In the genomic region with DNA sequence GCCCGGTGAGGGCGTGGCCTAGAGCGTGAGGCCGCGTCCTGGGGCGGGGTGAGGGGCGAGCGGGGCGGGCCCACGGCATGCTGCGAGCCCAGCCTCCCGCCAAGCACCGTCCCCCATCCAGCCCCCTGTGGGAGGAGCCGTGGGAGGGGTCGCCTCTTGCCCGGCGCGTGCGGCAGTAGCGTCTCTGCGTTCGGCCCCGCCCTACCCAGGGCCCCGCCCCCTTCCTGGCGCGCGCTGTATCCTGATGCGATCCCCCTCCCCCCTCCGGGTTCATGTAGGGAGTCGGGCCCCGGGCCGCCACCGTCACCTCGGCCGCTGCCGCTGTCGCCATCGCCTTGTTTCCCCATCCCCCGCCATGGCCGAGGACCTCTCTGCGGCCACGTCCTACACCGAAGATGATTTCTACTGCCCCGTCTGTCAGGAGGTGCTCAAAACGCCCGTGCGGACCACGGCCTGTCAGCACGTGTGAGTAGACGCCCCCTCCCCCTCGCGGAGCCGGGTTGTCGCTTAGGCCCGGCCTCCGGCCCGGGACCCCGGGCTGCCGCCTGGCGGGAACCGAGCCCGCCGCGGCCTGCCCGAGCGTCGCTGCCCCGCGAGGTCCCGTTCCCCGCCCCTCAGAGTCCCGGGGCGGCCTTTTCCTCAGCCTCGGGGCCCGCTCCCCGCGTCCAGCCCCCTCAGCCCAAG, we compare ENCODE assay signal across 8 cellular contexts. TPM values are rescaled to one million over a fixed set of nuclear protein-coding genes. Genes with fewer than 3 reads are reported as not detected.
DNase-seq lines count a peak whose midpoint lies in the region; ATAC-seq, FAIRE-seq and TF ChIP-seq lines count a peak whose summit lies in the region.

No MANE protein-coding gene starts in this region.

- no peaks in the 10 kb centered on the region for H3K27me3 Mint-ChIP-seq in Caco-2 (ENCODE audit: insufficient read depth, unreplicated experiment)

- no peak for FAIRE-seq in HTR-8/SVneo (lab: Jason Lieb, UNC)

- no peaks in the 10 kb centered on the region for H3K9me3 ChIP-seq in Caco-2
- no peaks in the 10 kb centered on the region for H3K9me3 ChIP-seq in endocrine pancreas (ENCODE audit: control insufficient read depth, low read length)
- no peaks in the 10 kb centered on the region for H3K9me3 ChIP-seq in mesodermal cell (ENCODE audit: control insufficient read depth, low read length)

- H3K4me3 ChIP-seq in Caco-2 (ENCODE audit: low read depth, low read length) = peak overlapping the region; percentile 76
- no peak overlapping the region for H3K4me3 ChIP-seq in endocrine pancreas (ENCODE audit: control insufficient read depth, insufficient read depth, low read length)
- H3K4me3 ChIP-seq in mesodermal cell (ENCODE audit: extremely low read depth, insufficient read depth, low read length, poor library complexity, severe bottlenecking) = peak overlapping the region; percentile 80

- H3K4me1 ChIP-seq in Caco-2 = no peaks in the 10 kb centered on the region
- peaks cover 25% of the 10 kb centered on the region for H3K4me1 ChIP-seq in endocrine pancreas (ENCODE audit: control insufficient read depth, insufficient read depth, low read length)
- peaks cover 16% of the 10 kb centered on the region for H3K4me1 ChIP-seq in mesodermal cell (ENCODE audit: control insufficient read depth, insufficient read depth, low read length, poor library complexity, severe bottlenecking)

- H3K36me3 ChIP-seq in Caco-2 (ENCODE audit: control insufficient read depth, insufficient read depth, low read length) (no peaks in the 10 kb centered on the region), endocrine pancreas (ENCODE audit: control insufficient read depth, insufficient read depth, low read length) (no peaks in the 10 kb centered on the region), mesodermal cell (ENCODE audit: control insufficient read depth, insufficient read depth, low read length) (peaks cover 27% of the 10 kb centered on the region)

- POLR2A ChIA-PET in Caco-2 (lab: Charles Lee) = interaction anchor here (1.3 kb wide), 1 partner anchor 150 kb away, joined by 6 read pairs; the partner anchor contains the start of gene TRAPPC8

- intact Hi-C loops in Caco-2 (cut with micrococcal nuclease; ENCODE audit: unreplicated experiment) = loop anchor here (1.0 to 10.0 kb wide), 4 partner anchors 78 to 850 kb away; partner anchors contain the start of genes RNF125 and TRAPPC8

- no peaks in the 10 kb centered on the region for H3K9me3 Mint-ChIP-seq in Caco-2 (ENCODE audit: unreplicated experiment)

- H3K4me3 Mint-ChIP-seq in Caco-2 (ENCODE audit: unreplicated experiment) = peak overlapping the region; percentile 92

- no TSS peak for BruUV-seq in Caco-2 (replicated peaks; lab: Mats Ljungman, UMichigan)

- H3K9ac ChIP-seq in endocrine pancreas (ENCODE audit: control insufficient read depth, insufficient read depth, low read length) = peak overlapping the region; percentile 95

- peaks cover 10% of the 10 kb centered on the region for H3K4me1 Mint-ChIP-seq in Caco-2 (ENCODE audit: low read depth, unreplicated experiment)

- peak overlapping the region; percentile 98 for H3K27ac ChIP-seq in mesodermal cell (ENCODE audit: low read depth, low read length, severe bottlenecking)

- H3K27me3 ChIP-seq in Caco-2 (replicated peaks; ENCODE audit: control insufficient read depth, insufficient read depth, low read length) (no peaks in the 10 kb centered on the region), endocrine pancreas (ENCODE audit: control insufficient read depth, insufficient read depth, low read length) (no peaks in the 10 kb centered on the region)

- peak overlapping the region; percentile 94 for H3K27ac Mint-ChIP-seq in Caco-2 (ENCODE audit: unreplicated experiment)

- WGBS in mesodermal cell (ENCODE audit: insufficient coverage in 2 of 2), 2 experiments = 0 to 1% methylated on average over 29 to 47 of the region's 77 CpGs

- CTCF ChIA-PET in Caco-2 (lab: Charles Lee) = interaction anchor here (1.1 kb wide), 1 partner anchor 73 kb away, joined by 3 read pairs; no protein-coding TSS in a partner anchor

- peak; percentile 82 for ATAC-seq in GM21381 (IDR thresholded peaks at IDR 0.05; ENCODE audit: unreplicated experiment)

- DNase-seq in Caco-2 (peak; percentile 94 to 95), HTR-8/SVneo (ENCODE audit: insufficient read length, low spot score) (peak; percentile 71), NOMO-1 treated with DMSO at 0.1 percent for 48 hours (lab: John Stamatoyannopoulos, UW; ENCODE audit: unreplicated experiment) (peak; percentile 93)
- DNase-seq in activated CD8-positive, alpha-beta memory T cell treated with anti-CD3 and anti-CD28 coated beads, Interleukin-2, amount 50 U/mL, for 1 hour (ENCODE audit: extremely low read depth) = peak; percentile 94
- peak; percentile 98 for DNase-seq in stimulated activated CD8-positive, alpha-beta memory T cell treated with anti-CD3 and anti-CD28 coated beads, Interleukin-15, amount 100 ng/mL, for 24 hours (ENCODE audit: low read depth)

- peaks cover 25% of the 10 kb centered on the region for H3K36me3 Mint-ChIP-seq in Caco-2 (ENCODE audit: insufficient read depth, unreplicated experiment)

- no peak for TF ChIP-seq CTCF in Caco-2 (IDR thresholded peaks at IDR 0.05; ENCODE audit: insufficient read depth in 1 of 2, low read depth in 1 of 2, low read length in 1 of 2, severe bottlenecking in 1 of 2, unreplicated experiment in 1 of 2)

RNA-seq across cellular contexts. Expression of gene RNF138, which starts 0.9 kb away (rescaled TPM):
- total RNA-seq in Caco-2 (2022) = 24.3 and 26.4 TPM in 2 replicates
- 39.0 TPM for polyA plus RNA-seq in mesodermal cell (2013, experiment 1 of 2)
- 38.2 TPM for polyA plus RNA-seq in mesodermal cell (2013, experiment 2 of 2)
